Comparison of ENCODE assay signal across 1 cellular context in genomic region chr1:55304306-55304705, GRCh38.
TF ChIP-seq lines count a peak whose summit lies in the region.

No MANE protein-coding gene starts in this region.

TF ChIP-seq in H1, 55 proteins besides CTCF, POLR2A, EP300 and RAD21 (continued from another document):
- no peak for TF ChIP-seq CHD7 (IDR thresholded peaks at IDR 0.05; ENCODE audit: insufficient replicate concordance, low read length)
